ENCODE assay signal across 29 cellular contexts in the genomic region with DNA sequence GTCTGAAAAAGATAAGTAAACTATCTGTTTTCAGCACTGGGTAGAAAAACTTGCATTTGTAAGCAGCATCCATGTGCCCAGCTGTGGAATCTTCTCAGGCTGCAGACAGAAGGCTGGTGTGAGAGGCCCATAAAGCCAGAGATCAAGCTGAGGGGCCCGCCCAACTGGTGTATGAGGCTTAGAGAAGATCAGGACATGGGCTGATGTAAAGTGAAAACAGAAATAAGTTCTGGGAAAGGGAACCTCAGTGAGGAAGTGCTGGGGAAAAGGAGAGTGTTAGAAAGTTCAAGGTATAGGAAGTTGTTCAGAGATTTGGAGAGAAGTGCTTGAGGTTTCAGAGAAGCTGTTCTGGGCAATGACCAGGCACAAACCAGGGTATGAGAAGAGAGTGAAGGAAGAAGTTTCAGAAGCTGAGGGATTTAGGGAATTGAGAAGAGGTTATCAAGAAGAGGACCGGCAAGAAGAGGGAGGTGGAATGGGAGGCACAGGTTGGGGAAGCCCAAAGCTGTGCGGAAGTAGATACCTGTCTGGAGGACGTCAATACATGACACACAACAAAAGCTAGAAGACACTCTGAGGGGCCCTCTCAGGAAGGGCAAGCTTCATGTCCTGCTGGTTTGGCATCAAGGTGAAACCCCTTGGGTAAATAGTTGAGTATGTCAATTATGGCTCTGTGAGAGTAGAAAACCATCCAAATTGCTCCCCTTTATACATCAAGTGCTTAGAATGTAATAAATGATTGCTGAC. TPM values are rescaled to one million over a fixed set of nuclear protein-coding genes. Genes with fewer than 3 reads are reported as not detected.
A peak's percentile ranks its signal among the peaks of the same experiment; 100 is the strongest.
DNase-seq lines count a peak whose midpoint lies in the region; ATAC-seq and TF ChIP-seq lines count a peak whose summit lies in the region.
"Had no signal": no experiment of that assay in that cellular context is flagged by ENCODE, and none has a peak within 500 bp of the region (broad histone marks: within the 10 kb centered on the region; RNA-seq: fewer than 3 reads in every experiment).

No MANE protein-coding gene starts in this region.

- H3K9me3 Mint-ChIP-seq in activated B cell treated with CpG ODN at 0.5 μM for 24 hours = no peaks in the 10 kb centered on the region
- H3K9me3 Mint-ChIP-seq: activated naive CD8-positive, alpha-beta T cell treated with anti-CD3 and anti-CD28 coated beads for 36 hours; endodermal cell; mesothelial cell of epicardium; naive thymus-derived CD8-positive, alpha-beta T cell had no signal

- CTCF ChIA-PET in activated B cell treated with CpG ODN at 0.5 μM for 24 hours (lab: Charles Lee) = interaction anchor here (0.6 to 1.3 kb wide), 4 partner anchors 9 to 74 kb away, joined by 3 to 4 read pairs (median 3); no protein-coding TSS in a partner anchor

- H3K4me3 ChIP-seq in right atrium auricular region = no peak overlapping the region
- no peak overlapping the region for H3K4me3 ChIP-seq in lower lobe of right lung
- H3K4me3 ChIP-seq in ascending aorta = no peak overlapping the region
- H3K4me3 ChIP-seq in dorsolateral prefrontal cortex = no peak overlapping the region
- H3K4me3 ChIP-seq: esophagus squamous epithelium, tibial artery had no signal

- no peak for TF ChIP-seq CTCF in right atrium auricular region (IDR thresholded peaks at IDR 0.05)
- TF ChIP-seq CTCF in activated B cell treated with CpG ODN at 0.5 μM for 24 hours (IDR thresholded peaks at IDR 0.05) = no peak
- TF ChIP-seq CTCF in lower lobe of right lung (IDR thresholded peaks at IDR 0.05) = no peak
- no peak for TF ChIP-seq CTCF in ascending aorta (IDR thresholded peaks at IDR 0.05)
- TF ChIP-seq CTCF in dorsolateral prefrontal cortex (IDR thresholded peaks at IDR 0.05 in 54 of 56, conservative IDR thresholded peaks at IDR 0.05 in 2 of 56; ENCODE audit: low read depth in 1 of 56, partially characterized antibody in 56 of 56) = no peak

- intact Hi-C loops in Right ventricle myocardium superior (cut with DNase I) = no loop called here
- intact Hi-C loops in activated B cell treated with CpG ODN at 0.5 μM for 24 hours (cut with micrococcal nuclease) = loop anchor here (1.0 kb wide), 1 partner anchor 23 kb away; no protein-coding TSS in a partner anchor
- intact Hi-C loops in lower lobe of right lung (cut with DNase I) = no loop called here
- intact Hi-C loops in ascending aorta (cut with DNase I) = no loop called here
- intact Hi-C loops in dorsolateral prefrontal cortex (cut with DNase I) = no loop called here

- H3K4me1 Mint-ChIP-seq in activated B cell treated with CpG ODN at 0.5 μM for 24 hours = peaks cover 72% of the 10 kb centered on the region
- H3K4me1 Mint-ChIP-seq: endodermal cell, mesothelial cell of epicardium had no signal

- peak overlapping the region; percentile 47 for H3K27ac Mint-ChIP-seq in activated B cell treated with CpG ODN at 0.5 μM for 24 hours
- H3K27ac Mint-ChIP-seq: activated CD8-positive, alpha-beta T cell treated with anti-CD3 and anti-CD28 coated beads, Interleukin-2, amount 10 ng/mL, durations not matched to agents 7 days and 5 days; activated naive CD8-positive, alpha-beta T cell treated with anti-CD3 and anti-CD28 coated beads for 36 hours; endodermal cell; mesothelial cell of epicardium; naive thymus-derived CD8-positive, alpha-beta T cell had no signal

- H3K9me3 ChIP-seq in right atrium auricular region = no peaks in the 10 kb centered on the region
- H3K9me3 ChIP-seq in lower lobe of right lung = no peaks in the 10 kb centered on the region
- H3K9me3 ChIP-seq in ascending aorta = no peaks in the 10 kb centered on the region
- H3K9me3 ChIP-seq: esophagus squamous epithelium, tibial artery had no signal

- H3K27ac ChIP-seq in right atrium auricular region = no peak overlapping the region
- H3K27ac ChIP-seq in lower lobe of right lung = no peak overlapping the region
- no peak overlapping the region for H3K27ac ChIP-seq in ascending aorta
- no peak overlapping the region for H3K27ac ChIP-seq in dorsolateral prefrontal cortex
- H3K27ac ChIP-seq: esophagus squamous epithelium, tibial artery had no signal

- H3K4me1 ChIP-seq in right atrium auricular region (no peaks in the 10 kb centered on the region), lower lobe of right lung (no peaks in the 10 kb centered on the region), ascending aorta (no peaks in the 10 kb centered on the region)
- H3K4me1 ChIP-seq: esophagus squamous epithelium, tibial artery had no signal

- H3K36me3 ChIP-seq in right atrium auricular region (no peaks in the 10 kb centered on the region), lower lobe of right lung (no peaks in the 10 kb centered on the region), ascending aorta (no peaks in the 10 kb centered on the region)
- H3K36me3 ChIP-seq: esophagus squamous epithelium, tibial artery had no signal

- no peaks in the 10 kb centered on the region for H3K27me3 ChIP-seq in right atrium auricular region
- no peaks in the 10 kb centered on the region for H3K27me3 ChIP-seq in lower lobe of right lung (ENCODE audit: low read depth)
- H3K27me3 ChIP-seq in ascending aorta = no peaks in the 10 kb centered on the region
- H3K27me3 ChIP-seq in dorsolateral prefrontal cortex = peaks cover 0 to 11% (median 0%) of the 10 kb centered on the region in 45 donors
- H3K27me3 ChIP-seq: esophagus squamous epithelium, tibial artery had no signal

- H3K36me3 Mint-ChIP-seq in activated B cell treated with CpG ODN at 0.5 μM for 24 hours (ENCODE audit: low read depth) = no peaks in the 10 kb centered on the region
- H3K36me3 Mint-ChIP-seq: activated naive CD8-positive, alpha-beta T cell treated with anti-CD3 and anti-CD28 coated beads for 36 hours; mesothelial cell of epicardium; naive thymus-derived CD8-positive, alpha-beta T cell had no signal

- DNase-seq in Right ventricle myocardium superior = peak; percentile 53
- no peak for DNase-seq in right atrium auricular region (ENCODE audit: low spot score)
- no peak for DNase-seq in activated B cell treated with CpG ODN at 0.5 μM for 24 hours
- DNase-seq in lower lobe of right lung = peak; percentile 65
- no peak for DNase-seq in NCI-H1930 (lab: John Stamatoyannopoulos, UW)
- no peak for DNase-seq in NCI-H748 treated with DMSO at 0.1 percent for 48 hours (lab: John Stamatoyannopoulos, UW)
- no peak for DNase-seq in ascending aorta (ENCODE audit: low spot score in 2 of 2)
- no peak for DNase-seq in dorsolateral prefrontal cortex
- DNase-seq: activated CD8-positive, alpha-beta T cell treated with anti-CD3 and anti-CD28 coated beads, Interleukin-2, amount 10 ng/mL, durations not matched to agents 7 days and 5 days; activated effector memory CD4-positive, alpha-beta T cell treated with anti-CD3 and anti-CD28 coated beads, Interleukin-2, amount 50 U/mL, for 16 hours; activated naive CD8-positive, alpha-beta T cell treated with anti-CD3 and anti-CD28 coated beads for 36 hours; activated T-cell treated with anti-CD3 and anti-CD28 coated beads for 4 hours; AML-193; endodermal cell; esophagus squamous epithelium; H7; naive thymus-derived CD8-positive, alpha-beta T cell; NCI-H1417; NCI-H2081; NCI-H345; NCI-H774; occipital lobe had no signal

- peak; percentile 46 for ATAC-seq in Right ventricle myocardium superior (ENCODE audit: poor library complexity)
- no peak for ATAC-seq in activated B cell treated with CpG ODN at 0.5 μM for 24 hours (ENCODE audit: low read depth)
- peak; percentile 77 to 82 for ATAC-seq in lower lobe of right lung
- ATAC-seq: activated CD8-positive, alpha-beta T cell treated with anti-CD3 and anti-CD28 coated beads, Interleukin-2, amount 10 ng/mL, durations not matched to agents 7 days and 5 days; naive thymus-derived CD8-positive, alpha-beta T cell had no signal

- H3K4me3 Mint-ChIP-seq in activated B cell treated with CpG ODN at 0.5 μM for 24 hours = no peak overlapping the region
- H3K4me3 Mint-ChIP-seq: activated CD8-positive, alpha-beta T cell treated with anti-CD3 and anti-CD28 coated beads, Interleukin-2, amount 10 ng/mL, durations not matched to agents 7 days and 5 days; activated naive CD8-positive, alpha-beta T cell treated with anti-CD3 and anti-CD28 coated beads for 36 hours; endodermal cell; mesothelial cell of epicardium; naive thymus-derived CD8-positive, alpha-beta T cell had no signal

- POLR2A ChIA-PET in activated B cell treated with CpG ODN at 0.5 μM for 24 hours (lab: Charles Lee) = interaction anchor here (0.9 to 2.0 kb wide), 5 partner anchors 25 to 69 kb away, joined by 3 to 8 read pairs (median 5); no protein-coding TSS in a partner anchor

- H3K27me3 Mint-ChIP-seq in activated B cell treated with CpG ODN at 0.5 μM for 24 hours = no peaks in the 10 kb centered on the region

RNA-seq across cellular contexts. Expression of a gene that starts 2.6 kb away (rescaled TPM):
- total RNA-seq in Right ventricle myocardium superior (4.9 TPM), right atrium auricular region (under 1 TPM in 1 of 2 donors, not detected in 1; 0.19 TPM), activated B cell treated with CpG ODN at 0.5 μM for 24 hours (0.20 TPM in 1 of 2 replicates, not detected in the other), lower lobe of right lung (6.8 TPM), ascending aorta (not detected), dorsolateral prefrontal cortex (1 to 10 TPM in 1 of 120 experiments, under 1 TPM in 8, not detected in 111; 0.22 to 1.7 (median 0.26) TPM)
- total RNA-seq: activated CD8-positive, alpha-beta T cell treated with anti-CD3 and anti-CD28 coated beads, Interleukin-2, amount 10 ng/mL, durations not matched to agents 7 days and 5 days; activated naive CD8-positive, alpha-beta T cell treated with anti-CD3 and anti-CD28 coated beads for 36 hours; astrocyte; endodermal cell; H7; MCF 10A; mesothelial cell of epicardium; naive thymus-derived CD8-positive, alpha-beta T cell; pulmonary artery endothelial cell; skeletal muscle tissue had no signal

RNA-seq across cellular contexts. Expression of a gene that starts 24.3 kb away (rescaled TPM):
- total RNA-seq in Right ventricle myocardium superior (not detected), right atrium auricular region (1 to 10 TPM in 1 of 2 donors, not detected in 1; 1.5 TPM), activated B cell treated with CpG ODN at 0.5 μM for 24 hours (111 and 138 TPM in 2 replicates), lower lobe of right lung (4.2 TPM), ascending aorta (not detected), dorsolateral prefrontal cortex (under 1 TPM in 8 of 120 experiments, not detected in 112; 0.16 to 0.78 (median 0.52) TPM)
- total RNA-seq: activated CD8-positive, alpha-beta T cell treated with anti-CD3 and anti-CD28 coated beads, Interleukin-2, amount 10 ng/mL, durations not matched to agents 7 days and 5 days; astrocyte; endodermal cell; esophagus squamous epithelium; frontal cortex; H7; MCF 10A; mesothelial cell of epicardium; pulmonary artery endothelial cell had no signal

Comparison
In these comparisons a context has a peak if more than half of its experiments do, and no peak if none do; other contexts are left out.
1. DNase-seq: peak in Right ventricle myocardium superior (single experiment) and lower lobe of right lung (single experiment); none in right atrium auricular region (single experiment), activated B cell treated with CpG ODN at 0.5 μM for 24 hours (single experiment), NCI-H1930 (0 of 2), NCI-H748 treated with DMSO at 0.1 percent for 48 hours (single experiment), ascending aorta (0 of 2) and dorsolateral prefrontal cortex (0 of 10).
2. RNA of a gene that starts 24.3 kb away (total RNA-seq): 111 to 138 TPM in activated B cell treated with CpG ODN at 0.5 μM for 24 hours; 4.2 TPM in lower lobe of right lung (single experiment), 1.5 TPM in right atrium auricular region, not detected in Right ventricle myocardium superior (single experiment), not detected in ascending aorta (single experiment) and 0.16 to 0.78 TPM in dorsolateral prefrontal cortex; every median in the first group is over 10 times any median in the second.